ENCODE assay signal across 1 cellular context in genomic region chr1:28720376-28720775, GRCh38.
TF ChIP-seq lines count a peak whose summit lies in the region.

No MANE protein-coding gene starts in this region.

TF ChIP-seq in H1, 55 proteins besides CTCF, POLR2A, EP300 and RAD21:
- TF ChIP-seq BACH1 (IDR thresholded peaks at IDR 0.05; ENCODE audit: low read length) (no peak), POLR2AphosphoS5 (IDR thresholded peaks at IDR 0.05; ENCODE audit: low read depth, low read length) (no peak), GTF2F1 (IDR thresholded peaks at IDR 0.05; ENCODE audit: borderline replicate concordance, low read depth, low read length) (no peak), CREB1 (IDR thresholded peaks at IDR 0.05) (no peak), SP4 (IDR thresholded peaks at IDR 0.05; ENCODE audit: low read length) (no peak), YY1 (IDR thresholded peaks at IDR 0.05; ENCODE audit: low read depth, low read length) (no peak), SP2 (IDR thresholded peaks at IDR 0.05; ENCODE audit: low read length) (no peak)
